In the genomic region with DNA sequence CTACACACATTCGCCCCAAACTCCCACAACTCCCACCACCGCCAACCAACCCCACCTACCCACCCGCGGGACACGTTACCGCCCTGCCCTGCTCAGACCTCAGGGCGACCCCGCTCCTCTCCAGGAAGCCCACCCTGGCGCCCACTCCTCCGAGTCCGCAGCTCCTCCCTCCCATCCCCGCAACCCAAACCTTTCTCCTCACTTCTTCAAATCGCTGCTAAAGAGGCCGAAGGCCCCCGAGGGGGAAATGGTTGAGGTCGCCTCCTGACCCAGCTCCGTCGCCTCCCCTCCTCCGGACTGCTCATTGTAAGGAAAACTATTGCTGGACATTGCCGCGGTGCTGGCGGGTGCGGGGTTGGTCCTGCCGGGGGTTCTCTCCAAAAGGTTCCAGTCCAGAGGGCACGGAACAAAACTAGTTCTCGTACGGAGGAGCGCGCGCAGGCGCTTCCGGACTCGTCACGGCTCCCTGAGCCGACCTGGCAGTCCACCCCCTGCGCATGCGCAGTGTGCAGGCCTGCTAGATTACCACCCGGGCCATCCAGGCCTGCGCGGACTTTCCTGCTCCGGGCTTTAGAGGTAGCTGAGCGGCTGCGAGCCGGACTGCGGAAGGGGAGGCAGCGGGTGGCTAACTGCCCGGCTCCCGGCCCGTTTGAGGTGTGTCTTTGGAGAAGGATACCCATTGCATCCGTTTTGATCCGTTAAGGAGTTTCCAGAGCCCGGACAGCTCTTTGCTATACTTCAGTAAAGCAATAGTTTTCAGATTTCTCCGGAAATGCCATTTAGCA, we compare ENCODE assay signal across 8 cellular contexts. TPM values are rescaled to one million over a fixed set of nuclear protein-coding genes. Genes with fewer than 3 reads are reported as not detected.
DNase-seq lines count a peak whose midpoint lies in the region; ATAC-seq and TF ChIP-seq lines count a peak whose summit lies in the region.

AP3B1 (minus strand) TSS at position 449 of the 785 bp plus-strand sequence; CDS start at position 330, 119 bp downstream.

- H3K27me3 Mint-ChIP-seq in activated naive CD8-positive, alpha-beta T cell treated with anti-CD3 and anti-CD28 coated beads, Interleukin-2, amount 50 U/mL, for 24 hours: no peaks in the 10 kb centered on the region

- H3K36me3 ChIP-seq in ovary: no peaks in the 10 kb centered on the region
- no peaks in the 10 kb centered on the region for H3K36me3 ChIP-seq in thyroid gland

- 0 to 1% (median 0%) methylated on average over 44 to 53 of the region's 53 CpGs for WGBS in ovary, 3 donors
- 0% methylated on average over 32 to 44 of the region's 53 CpGs for WGBS in thyroid gland, 2 donors

- peak within 1 kb of the TSS; percentile 99 for H3K27ac Mint-ChIP-seq in activated naive CD8-positive, alpha-beta T cell treated with anti-CD3 and anti-CD28 coated beads, Interleukin-2, amount 50 U/mL, for 24 hours

- TF ChIP-seq EP300 in ovary (IDR thresholded peaks at IDR 0.05): no peak

- peak within 1 kb of the TSS; percentile 98 for H3K4me3 Mint-ChIP-seq in activated naive CD8-positive, alpha-beta T cell treated with anti-CD3 and anti-CD28 coated beads, Interleukin-2, amount 50 U/mL, for 24 hours

- intact Hi-C loops in Right ventricle myocardium inferior (cut with DNase I) (loop anchor here (1.0 kb wide), 1 partner anchor 66 kb away; the partner anchor contains the start of gene SCAMP1), ovary (cut with DNase I) (loop anchor here in 3 of 4 donors (5.0 kb wide), 1 partner anchor 68 kb away; the partner anchor contains the start of gene SCAMP1 (in 3 of the 3)), thyroid gland (cut with DNase I) (loop anchor here (2.0 to 10.0 kb wide), 2 partner anchors 60 to 520 kb away; partner anchors contain the start of gene TBCA)

- H3K27ac ChIP-seq in ovary (peak within 1 kb of the TSS; percentile 58 to 71), thyroid gland (peak within 1 kb of the TSS; percentile 56 to 87 (median 79))

- H3K4me3 ChIP-seq in GM12865 (ENCODE audit: low read depth, low read length) (peak within 1 kb of the TSS; percentile 75), ovary (peak within 1 kb of the TSS; percentile 63), thyroid gland (replicated peaks in 1 of 3) (peak within 1 kb of the TSS; percentile 82 to 100 (median 95))

- no peaks in the 10 kb centered on the region for H3K9me3 Mint-ChIP-seq in activated naive CD8-positive, alpha-beta T cell treated with anti-CD3 and anti-CD28 coated beads, Interleukin-2, amount 50 U/mL, for 24 hours

- TF ChIP-seq POLR2A in ovary (IDR thresholded peaks at IDR 0.05): peak; percentile 86
- TF ChIP-seq POLR2A in thyroid gland (IDR thresholded peaks at IDR 0.05): peak; percentile 80 to 90

- H3K4me1 ChIP-seq in ovary (ENCODE audit: insufficient read depth): peaks cover 2% of the 10 kb centered on the region
- H3K4me1 ChIP-seq in thyroid gland: peaks cover 10 to 15% of the 10 kb centered on the region in 2 donors

- ATAC-seq in HG02763 (IDR thresholded peaks at IDR 0.05; ENCODE audit: unreplicated experiment): peak; percentile 94
- ATAC-seq in activated naive CD8-positive, alpha-beta T cell treated with anti-CD3 and anti-CD28 coated beads, Interleukin-2, amount 50 U/mL, for 24 hours: peak; percentile 96
- ATAC-seq in Right ventricle myocardium inferior: peak; percentile 98

- H3K27me3 ChIP-seq in ovary (no peaks in the 10 kb centered on the region), thyroid gland (no peaks in the 10 kb centered on the region)

- H3K9me3 ChIP-seq in ovary (no peaks in the 10 kb centered on the region), thyroid gland (no peaks in the 10 kb centered on the region)

- peaks cover 12% of the 10 kb centered on the region for H3K36me3 Mint-ChIP-seq in activated naive CD8-positive, alpha-beta T cell treated with anti-CD3 and anti-CD28 coated beads, Interleukin-2, amount 50 U/mL, for 24 hours (ENCODE audit: low read depth)

- peak; percentile 99 for DNase-seq in GM12865 (ENCODE audit: low read depth)
- DNase-seq in NCI-H1417 treated with DMSO at 0.1 percent for 48 hours (lab: John Stamatoyannopoulos, UW): peak; percentile 71
- peak; percentile 96 for DNase-seq in SW480 (ENCODE audit: low spot score)
- DNase-seq in activated naive CD8-positive, alpha-beta T cell treated with anti-CD3 and anti-CD28 coated beads, Interleukin-2, amount 50 U/mL, for 24 hours: peak; percentile 98
- DNase-seq in Right ventricle myocardium inferior (ENCODE audit: missing footprints): peak; percentile 100
- peak; percentile 99 for DNase-seq in ovary
- DNase-seq in thyroid gland: peak; percentile 100

- TF ChIP-seq CTCF in GM12865 (IDR thresholded peaks at IDR 0.05; ENCODE audit: insufficient read depth, low read depth, low read length, missing control alignments) (no peak), ovary (IDR thresholded peaks at IDR 0.05) (no peak), thyroid gland (IDR thresholded peaks at IDR 0.05) (no peak)

- H3K4me1 Mint-ChIP-seq in activated naive CD8-positive, alpha-beta T cell treated with anti-CD3 and anti-CD28 coated beads, Interleukin-2, amount 50 U/mL, for 24 hours: peaks cover 46% of the 10 kb centered on the region

RNA-seq across cellular contexts. Expression of gene AP3B1, which starts in this region (rescaled TPM):
- 21.3 TPM for total RNA-seq in Right ventricle myocardium inferior
- 10 to 100 TPM; 23.2 to 38.8 (median 28.5) TPM for total RNA-seq in ovary
- polyA plus RNA-seq in ovary: 10 to 100 TPM; 14.5 to 31.2 TPM
- total RNA-seq in thyroid gland: 10 to 100 TPM; 60.9 to 86.6 (median 72.2) TPM

Comparison
In these comparisons a context has a peak if more than half of its experiments do, and no peak if none do; other contexts are left out.
1. Peak in every context shown above with its lines: DNase-seq, ATAC-seq, H3K4me3 ChIP-seq and H3K27ac ChIP-seq.